ENCODE assay signal across 1 cellular context in the genomic region with DNA sequence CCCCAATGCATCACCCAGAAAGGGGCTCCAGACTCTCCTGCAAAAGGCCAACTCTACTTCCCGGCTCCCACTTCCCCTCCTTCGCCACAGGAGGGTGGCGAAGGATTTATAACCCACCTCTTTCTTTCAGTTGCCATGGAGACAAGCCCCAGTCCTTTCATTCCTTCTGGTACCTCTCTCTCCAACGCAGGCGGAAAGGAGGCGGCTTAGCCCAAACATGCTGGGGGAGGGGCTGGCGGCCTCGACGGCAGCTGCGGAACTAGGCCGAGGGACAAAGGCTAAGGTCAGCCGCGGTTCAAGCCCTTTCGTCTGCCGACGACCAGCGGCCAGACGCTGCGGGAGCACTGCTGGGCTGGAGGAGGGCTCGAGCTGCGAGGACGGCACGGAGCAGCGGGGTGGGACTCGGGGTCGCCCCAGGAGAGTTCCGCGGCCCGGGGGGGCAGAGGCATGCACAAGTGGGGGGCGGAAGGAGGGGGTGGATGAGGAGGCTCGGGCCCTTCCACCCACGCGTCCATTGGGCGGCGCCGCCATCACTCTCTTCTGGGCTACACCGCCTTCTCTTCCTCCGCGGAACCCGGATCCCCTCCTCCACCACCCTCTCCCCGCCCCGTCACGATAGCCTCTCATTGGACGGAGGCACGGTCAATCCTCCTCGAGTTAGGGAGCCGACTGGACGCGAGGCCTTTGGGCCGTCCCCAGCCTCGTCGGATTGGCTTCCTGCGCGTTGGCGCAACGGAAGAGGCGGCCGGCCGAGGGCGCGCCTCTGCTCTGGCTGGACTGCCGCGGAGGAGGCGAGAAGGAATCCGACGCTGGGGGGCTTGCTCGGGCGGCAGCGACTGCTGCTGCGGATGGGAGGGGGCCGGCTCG.
A peak's percentile ranks its signal among the peaks of the same experiment; 100 is the strongest.
TF ChIP-seq lines count a peak whose summit lies in the region.

A gene (plus strand): TSS at position 766 of the 867 bp plus-strand sequence.

TF ChIP-seq in HepG2, 621 proteins besides CTCF, POLR2A, EP300 and RAD21 (continued from another document and continues in another):
- TF ChIP-seq, protein P1, sequence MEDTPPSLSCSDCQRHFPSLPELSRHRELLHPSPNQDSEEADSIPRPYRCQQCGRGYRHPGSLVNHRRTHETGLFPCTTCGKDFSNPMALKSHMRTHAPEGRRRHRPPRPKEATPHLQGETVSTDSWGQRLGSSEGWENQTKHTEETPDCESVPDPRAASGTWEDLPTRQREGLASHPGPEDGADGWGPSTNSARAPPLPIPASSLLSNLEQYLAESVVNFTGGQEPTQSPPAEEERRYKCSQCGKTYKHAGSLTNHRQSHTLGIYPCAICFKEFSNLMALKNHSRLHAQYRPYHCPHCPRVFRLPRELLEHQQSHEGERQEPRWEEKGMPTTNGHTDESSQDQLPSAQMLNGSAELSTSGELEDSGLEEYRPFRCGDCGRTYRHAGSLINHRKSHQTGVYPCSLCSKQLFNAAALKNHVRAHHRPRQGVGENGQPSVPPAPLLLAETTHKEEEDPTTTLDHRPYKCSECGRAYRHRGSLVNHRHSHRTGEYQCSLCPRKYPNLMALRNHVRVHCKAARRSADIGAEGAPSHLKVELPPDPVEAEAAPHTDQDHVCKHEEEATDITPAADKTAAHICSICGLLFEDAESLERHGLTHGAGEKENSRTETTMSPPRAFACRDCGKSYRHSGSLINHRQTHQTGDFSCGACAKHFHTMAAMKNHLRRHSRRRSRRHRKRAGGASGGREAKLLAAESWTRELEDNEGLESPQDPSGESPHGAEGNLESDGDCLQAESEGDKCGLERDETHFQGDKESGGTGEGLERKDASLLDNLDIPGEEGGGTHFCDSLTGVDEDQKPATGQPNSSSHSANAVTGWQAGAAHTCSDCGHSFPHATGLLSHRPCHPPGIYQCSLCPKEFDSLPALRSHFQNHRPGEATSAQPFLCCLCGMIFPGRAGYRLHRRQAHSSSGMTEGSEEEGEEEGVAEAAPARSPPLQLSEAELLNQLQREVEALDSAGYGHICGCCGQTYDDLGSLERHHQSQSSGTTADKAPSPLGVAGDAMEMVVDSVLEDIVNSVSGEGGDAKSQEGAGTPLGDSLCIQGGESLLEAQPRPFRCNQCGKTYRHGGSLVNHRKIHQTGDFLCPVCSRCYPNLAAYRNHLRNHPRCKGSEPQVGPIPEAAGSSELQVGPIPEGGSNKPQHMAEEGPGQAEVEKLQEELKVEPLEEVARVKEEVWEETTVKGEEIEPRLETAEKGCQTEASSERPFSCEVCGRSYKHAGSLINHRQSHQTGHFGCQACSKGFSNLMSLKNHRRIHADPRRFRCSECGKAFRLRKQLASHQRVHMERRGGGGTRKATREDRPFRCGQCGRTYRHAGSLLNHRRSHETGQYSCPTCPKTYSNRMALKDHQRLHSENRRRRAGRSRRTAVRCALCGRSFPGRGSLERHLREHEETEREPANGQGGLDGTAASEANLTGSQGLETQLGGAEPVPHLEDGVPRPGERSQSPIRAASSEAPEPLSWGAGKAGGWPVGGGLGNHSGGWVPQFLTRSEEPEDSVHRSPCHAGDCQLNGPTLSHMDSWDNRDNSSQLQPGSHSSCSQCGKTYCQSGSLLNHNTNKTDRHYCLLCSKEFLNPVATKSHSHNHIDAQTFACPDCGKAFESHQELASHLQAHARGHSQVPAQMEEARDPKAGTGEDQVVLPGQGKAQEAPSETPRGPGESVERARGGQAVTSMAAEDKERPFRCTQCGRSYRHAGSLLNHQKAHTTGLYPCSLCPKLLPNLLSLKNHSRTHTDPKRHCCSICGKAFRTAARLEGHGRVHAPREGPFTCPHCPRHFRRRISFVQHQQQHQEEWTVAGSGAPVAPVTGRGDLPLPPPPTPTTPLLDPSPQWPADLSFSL (CRISPR knock-in tag; IDR thresholded peaks at IDR 0.05) = no peak
- TF ChIP-seq NFE2 (CRISPR knock-in tag; IDR thresholded peaks at IDR 0.05) (no peak), PHF5A (CRISPR knock-in tag; IDR thresholded peaks at IDR 0.05; ENCODE audit: low read depth, unreplicated experiment) (peak; percentile 62), ZNF160 (CRISPR knock-in tag; IDR thresholded peaks at IDR 0.05) (no peak; the same call in none of the 2 replicates), HNF4G (IDR thresholded peaks at IDR 0.05; ENCODE audit: borderline replicate concordance, low read depth, low read length) (peak; percentile 76), HNF4G (CRISPR knock-in tag; IDR thresholded peaks at IDR 0.05; ENCODE audit: borderline replicate concordance, low read depth) (peak; percentile 60; the same call in 1 of the 2 replicates), ATF1 (CRISPR knock-in tag; IDR thresholded peaks at IDR 0.05) (no peak), ONECUT2 (CRISPR knock-in tag; IDR thresholded peaks at IDR 0.05) (no peak), ZNF138 (CRISPR knock-in tag; IDR thresholded peaks at IDR 0.05; ENCODE audit: low read depth) (peak; percentile 33; the same call in 1 of the 2 replicates), ZFYVE20 (CRISPR knock-in tag; IDR thresholded peaks at IDR 0.05; ENCODE audit: borderline replicate concordance, low read depth) (peak; percentile 83), ARNTL (CRISPR knock-in tag; IDR thresholded peaks at IDR 0.05) (no peak; the same call in 1 of the 2 replicates), KLF16 (CRISPR knock-in tag; IDR thresholded peaks at IDR 0.05) (peak in 1 of 2 experiments; percentile 88; a peak in 2 of 4 replicates), SCMH1 (CRISPR knock-in tag; IDR thresholded peaks at IDR 0.05; ENCODE audit: borderline replicate concordance) (no peak), ZNF510 (CRISPR knock-in tag; IDR thresholded peaks at IDR 0.05; ENCODE audit: low read depth) (peak; percentile 63), MED1 (CRISPR knock-in tag; IDR thresholded peaks at IDR 0.05) (peak; percentile 67), ZBTB7B (CRISPR knock-in tag; IDR thresholded peaks at IDR 0.05) (peak; percentile 44; the same call in 1 of the 2 replicates), RBM22 (optimal IDR thresholded peaks at IDR 0.05; ENCODE audit: low read length) (peak; percentile 81), ZNF543 (CRISPR knock-in tag; IDR thresholded peaks at IDR 0.05) (peak; percentile 94), SIX1 (CRISPR knock-in tag; IDR thresholded peaks at IDR 0.05; ENCODE audit: borderline replicate concordance) (peak; percentile 3; the same call in 1 of the 2 replicates), NCOA1 (CRISPR knock-in tag; IDR thresholded peaks at IDR 0.05) (peak; percentile 87; the same call in 1 of the 2 replicates), ZNF75D (CRISPR knock-in tag; IDR thresholded peaks at IDR 0.05; ENCODE audit: borderline replicate concordance) (no peak), STAG1 (CRISPR knock-in tag; IDR thresholded peaks at IDR 0.05) (peak; percentile 63), TEAD2 (CRISPR knock-in tag; IDR thresholded peaks at IDR 0.05) (no peak), ZFP36L2 (CRISPR knock-in tag; IDR thresholded peaks at IDR 0.05) (0 out of 2 replicates have a peak, but pooled peaks have one; percentile 32), MAFF (IDR thresholded peaks at IDR 0.05; ENCODE audit: low read depth, low read length) (no peak), HNRNPL (IDR thresholded peaks at IDR 0.05; ENCODE audit: low read depth, low read length) (peak; percentile 75; the same call in 1 of the 2 replicates), PCBP1 (IDR thresholded peaks at IDR 0.05; ENCODE audit: borderline replicate concordance, low read depth, low read length) (peak; percentile 99), NFYB (CRISPR knock-in tag; IDR thresholded peaks at IDR 0.05) (peak; percentile 100), SRSF1 (optimal IDR thresholded peaks at IDR 0.05; ENCODE audit: low read depth, low read length) (peak; percentile 93)
- TF ChIP-seq, protein P2, sequence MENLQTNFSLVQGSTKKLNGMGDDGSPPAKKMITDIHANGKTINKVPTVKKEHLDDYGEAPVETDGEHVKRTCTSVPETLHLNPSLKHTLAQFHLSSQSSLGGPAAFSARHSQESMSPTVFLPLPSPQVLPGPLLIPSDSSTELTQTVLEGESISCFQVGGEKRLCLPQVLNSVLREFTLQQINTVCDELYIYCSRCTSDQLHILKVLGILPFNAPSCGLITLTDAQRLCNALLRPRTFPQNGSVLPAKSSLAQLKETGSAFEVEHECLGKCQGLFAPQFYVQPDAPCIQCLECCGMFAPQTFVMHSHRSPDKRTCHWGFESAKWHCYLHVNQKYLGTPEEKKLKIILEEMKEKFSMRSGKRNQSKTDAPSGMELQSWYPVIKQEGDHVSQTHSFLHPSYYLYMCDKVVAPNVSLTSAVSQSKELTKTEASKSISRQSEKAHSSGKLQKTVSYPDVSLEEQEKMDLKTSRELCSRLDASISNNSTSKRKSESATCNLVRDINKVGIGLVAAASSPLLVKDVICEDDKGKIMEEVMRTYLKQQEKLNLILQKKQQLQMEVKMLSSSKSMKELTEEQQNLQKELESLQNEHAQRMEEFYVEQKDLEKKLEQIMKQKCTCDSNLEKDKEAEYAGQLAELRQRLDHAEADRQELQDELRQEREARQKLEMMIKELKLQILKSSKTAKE (CRISPR knock-in tag; IDR thresholded peaks at IDR 0.05; ENCODE audit: borderline replicate concordance) = peak; percentile 81
- TF ChIP-seq, protein P3, sequence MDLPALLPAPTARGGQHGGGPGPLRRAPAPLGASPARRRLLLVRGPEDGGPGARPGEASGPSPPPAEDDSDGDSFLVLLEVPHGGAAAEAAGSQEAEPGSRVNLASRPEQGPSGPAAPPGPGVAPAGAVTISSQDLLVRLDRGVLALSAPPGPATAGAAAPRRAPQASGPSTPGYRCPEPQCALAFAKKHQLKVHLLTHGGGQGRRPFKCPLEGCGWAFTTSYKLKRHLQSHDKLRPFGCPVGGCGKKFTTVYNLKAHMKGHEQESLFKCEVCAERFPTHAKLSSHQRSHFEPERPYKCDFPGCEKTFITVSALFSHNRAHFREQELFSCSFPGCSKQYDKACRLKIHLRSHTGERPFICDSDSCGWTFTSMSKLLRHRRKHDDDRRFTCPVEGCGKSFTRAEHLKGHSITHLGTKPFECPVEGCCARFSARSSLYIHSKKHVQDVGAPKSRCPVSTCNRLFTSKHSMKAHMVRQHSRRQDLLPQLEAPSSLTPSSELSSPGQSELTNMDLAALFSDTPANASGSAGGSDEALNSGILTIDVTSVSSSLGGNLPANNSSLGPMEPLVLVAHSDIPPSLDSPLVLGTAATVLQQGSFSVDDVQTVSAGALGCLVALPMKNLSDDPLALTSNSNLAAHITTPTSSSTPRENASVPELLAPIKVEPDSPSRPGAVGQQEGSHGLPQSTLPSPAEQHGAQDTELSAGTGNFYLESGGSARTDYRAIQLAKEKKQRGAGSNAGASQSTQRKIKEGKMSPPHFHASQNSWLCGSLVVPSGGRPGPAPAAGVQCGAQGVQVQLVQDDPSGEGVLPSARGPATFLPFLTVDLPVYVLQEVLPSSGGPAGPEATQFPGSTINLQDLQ (CRISPR knock-in tag; IDR thresholded peaks at IDR 0.05) = peak; percentile 81; the same call in 1 of the 2 replicates
- TF ChIP-seq, protein P4, sequence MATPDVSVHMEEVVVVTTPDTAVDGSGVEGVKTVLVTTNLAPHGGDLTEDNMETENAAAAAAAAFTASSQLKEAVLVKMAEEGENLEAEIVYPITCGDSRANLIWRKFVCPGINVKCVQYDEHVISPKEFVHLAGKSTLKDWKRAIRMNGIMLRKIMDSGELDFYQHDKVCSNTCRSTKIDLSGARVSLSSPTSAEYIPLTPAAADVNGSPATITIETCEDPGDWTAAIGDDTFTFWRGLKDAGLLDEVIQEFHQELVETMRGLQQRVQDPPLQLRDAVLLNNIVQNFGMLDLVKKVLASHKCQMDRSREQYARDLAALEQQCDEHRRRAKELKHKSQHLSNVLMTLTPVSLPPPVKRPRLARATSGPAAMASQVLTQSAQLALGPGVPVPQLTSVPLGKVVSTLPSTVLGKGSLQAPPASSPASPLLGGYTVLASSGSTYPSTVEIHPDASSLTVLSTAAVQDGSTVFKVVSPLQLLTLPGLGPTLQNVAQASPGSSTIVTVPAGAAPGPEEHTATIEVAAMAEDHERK (CRISPR knock-in tag; IDR thresholded peaks at IDR 0.05; ENCODE audit: low read depth) = 0 out of 2 replicates have a peak, but pooled peaks have one; percentile 30
- TF ChIP-seq, protein P5, sequence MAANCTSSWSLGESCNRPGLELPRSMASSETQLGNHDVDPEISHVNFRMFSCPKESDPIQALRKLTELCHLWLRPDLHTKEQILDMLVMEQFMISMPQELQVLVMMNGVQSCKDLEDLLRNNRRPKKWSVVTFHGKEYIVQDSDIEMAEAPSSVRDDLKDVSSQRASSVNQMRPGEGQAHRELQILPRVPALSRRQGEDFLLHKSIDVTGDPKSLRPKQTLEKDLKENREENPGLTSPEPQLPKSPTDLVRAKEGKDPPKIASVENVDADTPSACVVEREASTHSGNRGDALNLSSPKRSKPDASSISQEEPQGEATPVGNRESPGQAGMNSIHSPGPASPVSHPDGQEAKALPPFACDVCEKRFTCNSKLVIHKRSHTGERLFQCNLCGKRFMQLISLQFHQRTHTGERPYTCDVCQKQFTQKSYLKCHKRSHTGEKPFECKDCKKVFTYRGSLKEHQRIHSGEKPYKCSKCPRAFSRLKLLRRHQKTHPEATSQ (CRISPR knock-in tag; IDR thresholded peaks at IDR 0.05; ENCODE audit: borderline replicate concordance) = peak; percentile 95; the same call in 1 of the 2 replicates
- TF ChIP-seq, protein P6, sequence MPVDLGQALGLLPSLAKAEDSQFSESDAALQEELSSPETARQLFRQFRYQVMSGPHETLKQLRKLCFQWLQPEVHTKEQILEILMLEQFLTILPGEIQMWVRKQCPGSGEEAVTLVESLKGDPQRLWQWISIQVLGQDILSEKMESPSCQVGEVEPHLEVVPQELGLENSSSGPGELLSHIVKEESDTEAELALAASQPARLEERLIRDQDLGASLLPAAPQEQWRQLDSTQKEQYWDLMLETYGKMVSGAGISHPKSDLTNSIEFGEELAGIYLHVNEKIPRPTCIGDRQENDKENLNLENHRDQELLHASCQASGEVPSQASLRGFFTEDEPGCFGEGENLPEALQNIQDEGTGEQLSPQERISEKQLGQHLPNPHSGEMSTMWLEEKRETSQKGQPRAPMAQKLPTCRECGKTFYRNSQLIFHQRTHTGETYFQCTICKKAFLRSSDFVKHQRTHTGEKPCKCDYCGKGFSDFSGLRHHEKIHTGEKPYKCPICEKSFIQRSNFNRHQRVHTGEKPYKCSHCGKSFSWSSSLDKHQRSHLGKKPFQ (CRISPR knock-in tag; IDR thresholded peaks at IDR 0.05; ENCODE audit: insufficient replicate concordance) = peak; percentile 97
- TF ChIP-seq, protein P7, sequence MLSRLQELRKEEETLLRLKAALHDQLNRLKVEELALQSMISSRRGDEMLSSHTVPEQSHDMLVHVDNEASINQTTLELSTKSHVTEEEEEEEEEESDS (CRISPR knock-in tag; IDR thresholded peaks at IDR 0.05; ENCODE audit: borderline replicate concordance) = 0 out of 2 replicates have a peak, but pooled peaks have one; percentile 79
- TF ChIP-seq, protein P8, sequence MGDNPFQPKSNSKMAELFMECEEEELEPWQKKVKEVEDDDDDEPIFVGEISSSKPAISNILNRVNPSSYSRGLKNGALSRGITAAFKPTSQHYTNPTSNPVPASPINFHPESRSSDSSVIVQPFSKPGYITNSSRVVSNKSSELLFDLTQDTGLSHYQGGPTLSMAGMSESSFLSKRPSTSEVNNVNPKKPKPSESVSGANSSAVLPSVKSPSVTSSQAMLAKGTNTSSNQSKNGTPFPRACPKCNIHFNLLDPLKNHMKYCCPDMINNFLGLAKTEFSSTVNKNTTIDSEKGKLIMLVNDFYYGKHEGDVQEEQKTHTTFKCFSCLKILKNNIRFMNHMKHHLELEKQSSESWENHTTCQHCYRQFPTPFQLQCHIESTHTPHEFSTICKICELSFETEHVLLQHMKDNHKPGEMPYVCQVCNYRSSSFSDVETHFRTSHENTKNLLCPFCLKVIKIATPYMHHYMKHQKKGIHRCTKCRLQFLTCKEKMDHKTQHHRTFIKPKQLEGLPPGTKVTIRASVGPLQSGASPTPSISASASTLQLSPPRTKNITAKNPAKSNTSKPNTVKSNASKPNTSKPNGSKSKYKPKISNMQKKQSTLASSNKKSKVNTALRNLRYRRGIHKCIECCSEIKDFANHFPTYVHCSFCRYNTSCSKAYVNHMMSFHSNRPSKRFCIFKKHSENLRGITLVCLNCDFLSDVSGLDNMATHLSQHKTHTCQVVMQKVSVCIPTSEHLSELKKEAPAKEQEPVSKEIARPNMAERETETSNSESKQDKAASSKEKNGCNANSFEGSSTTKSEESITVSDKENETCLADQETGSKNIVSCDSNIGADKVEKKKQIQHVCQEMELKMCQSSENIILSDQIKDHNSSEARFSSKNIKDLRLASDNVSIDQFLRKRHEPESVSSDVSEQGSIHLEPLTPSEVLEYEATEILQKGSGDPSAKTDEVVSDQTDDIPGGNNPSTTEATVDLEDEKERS (CRISPR knock-in tag; IDR thresholded peaks at IDR 0.05) = peak; percentile 91
